Comparison of ENCODE assay signal across 1 cellular context in genomic region chr2:18991177-18992168, GRCh38.
A peak's percentile ranks its signal among the peaks of the same experiment; 100 is the strongest.
TF ChIP-seq lines count a peak whose summit lies in the region.

No MANE protein-coding gene starts in this region.

TF ChIP-seq in Ishikawa, 13 proteins besides CTCF, POLR2A, EP300 and RAD21 (continued from another document):
- TF ChIP-seq USF1 (IDR thresholded peaks at IDR 0.05): no peak
- TF ChIP-seq NFIC (IDR thresholded peaks at IDR 0.05): peak; percentile 97
